In the genomic region with DNA sequence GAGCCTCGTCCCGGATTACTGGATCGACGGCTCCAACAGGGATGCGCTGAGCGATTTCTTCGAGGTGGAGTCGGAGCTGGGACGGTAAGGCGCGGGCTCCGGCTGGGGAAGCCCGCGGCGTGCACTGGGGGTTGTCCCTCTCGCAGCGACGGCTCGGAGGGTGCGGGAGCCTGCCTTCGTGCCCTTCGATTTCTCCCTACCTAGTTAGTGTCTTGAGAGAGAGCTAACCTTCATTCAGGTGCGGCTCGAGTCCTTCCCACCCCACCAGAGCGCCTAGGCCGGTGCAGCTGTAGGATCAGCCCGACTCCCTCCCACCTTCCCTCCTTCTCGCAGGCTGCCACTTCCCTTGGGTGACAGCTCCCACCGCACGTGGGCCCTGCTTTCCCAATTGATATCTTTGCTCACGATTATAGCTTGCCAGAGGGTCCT, we compare ENCODE assay signal across 8 cellular contexts. TPM values are rescaled to one million over a fixed set of nuclear protein-coding genes. Genes with fewer than 3 reads are reported as not detected.
A peak's percentile ranks its signal among the peaks of the same experiment; 100 is the strongest.
DNase-seq lines count a peak whose midpoint lies in the region; ATAC-seq and TF ChIP-seq lines count a peak whose summit lies in the region.

No MANE protein-coding gene starts in this region.

- no peak for TF ChIP-seq CTCF in A673 (conservative IDR thresholded peaks at IDR 0.05; ENCODE audit: low read depth, low read length)
- TF ChIP-seq CTCF in WI38 (IDR thresholded peaks at IDR 0.05; ENCODE audit: low read depth, low read length) = no peak
- no peak for TF ChIP-seq CTCF in right atrium auricular region (IDR thresholded peaks at IDR 0.05)

- H3K36me3 ChIP-seq in A673 (ENCODE audit: insufficient read depth, low read length, poor library complexity, severe bottlenecking) (no peaks in the 10 kb centered on the region), right atrium auricular region (no peaks in the 10 kb centered on the region)

- intact Hi-C loops in A673 (cut with micrococcal nuclease; ENCODE audit: unreplicated experiment) = no loop called here

- no peak overlapping the region for H3K27ac ChIP-seq in A673 (ENCODE audit: low read depth, low read length, poor library complexity, severe bottlenecking)
- H3K27ac ChIP-seq in right atrium auricular region = no peak overlapping the region

- H3K9me3 ChIP-seq in A673 (ENCODE audit: low read depth, low read length, poor library complexity, severe bottlenecking) = no peaks in the 10 kb centered on the region
- H3K9me3 ChIP-seq in right atrium auricular region = no peaks in the 10 kb centered on the region

- DNase-seq in A673 (ENCODE audit: low spot score) = no peak
- DNase-seq in right atrium auricular region (ENCODE audit: low spot score) = no peak
- DNase-seq in stimulated activated CD4-positive, alpha-beta T cell treated with anti-CD3 and anti-CD28 coated beads, Interleukin-12 subunit alpha, Interleukin-12 subunit beta, amount 100 ng/mL, for 24 hours (ENCODE audit: low read depth in 2 of 2) = peak; percentile 26 to 42
- no peak for DNase-seq in CD1c-positive myeloid dendritic cell (ENCODE audit: extremely low spot score)
- DNase-seq in NK-92 (lab: John Stamatoyannopoulos, UW; ENCODE audit: unreplicated experiment) = no peak

- ATAC-seq in GM18867 (IDR thresholded peaks at IDR 0.05; ENCODE audit: unreplicated experiment) (peak; percentile 32), HG03025 (IDR thresholded peaks at IDR 0.05; ENCODE audit: low FRiP score, unreplicated experiment) (peak; percentile 30)

- peak overlapping the region; percentile 48 for H3K4me3 ChIP-seq in A673 (ENCODE audit: low read depth, low read length, poor library complexity, severe bottlenecking)
- H3K4me3 ChIP-seq in WI38 (ENCODE audit: low read depth, low read length) = peak overlapping the region; percentile 68
- peak overlapping the region; percentile 27 to 58 for H3K4me3 ChIP-seq in right atrium auricular region

- POLR2A ChIA-PET in A673 (lab: Charles Lee; ENCODE audit: low non-redundant PET) = interaction anchor here (0.6 kb wide), 1 partner anchor 134 kb away, joined by 4 read pairs; no protein-coding TSS in a partner anchor

- H3K4me1 ChIP-seq in A673 (ENCODE audit: insufficient read depth, low read length, poor library complexity, severe bottlenecking) (no peaks in the 10 kb centered on the region), right atrium auricular region (peaks cover 0 to 14% of the 10 kb centered on the region in 2 donors)

- CTCF ChIA-PET in A673 (lab: Charles Lee) = no interaction called here

- H3K27me3 ChIP-seq in A673 (replicated peaks; ENCODE audit: insufficient read depth, low read depth, low read length, poor library complexity) = peaks cover 14% of the 10 kb centered on the region
- H3K27me3 ChIP-seq in right atrium auricular region = no peaks in the 10 kb centered on the region

- BruUV-seq in A673 (replicated peaks; lab: Mats Ljungman, UMichigan) = no TSS peak

RNA-seq across cellular contexts. Expression of gene CAMK4, which starts 0.4 kb away (rescaled TPM):
- total RNA-seq in A673 (2021) (0.42 and 0.88 TPM in 2 replicates), right atrium auricular region (under 1 TPM; 0.11 to 0.67 TPM)

Comparison
In these comparisons a context has a peak if more than half of its experiments do, and no peak if none do; other contexts are left out.
1. DNase-seq: peak in stimulated activated CD4-positive, alpha-beta T cell treated with anti-CD3 and anti-CD28 coated beads, Interleukin-12 subunit alpha, Interleukin-12 subunit beta, amount 100 ng/mL, for 24 hours (2 of 2); none in A673 (single experiment), right atrium auricular region (single experiment), CD1c-positive myeloid dendritic cell (single experiment) and NK-92 (single experiment).
2. Peak in every context shown above with its lines, with median percentiles within 50 percentile points of each other: H3K4me3 ChIP-seq.